ENCODE assay signal across 2 cellular contexts in genomic region chr5:170355601-170356098, GRCh38.
A peak's percentile ranks its signal among the peaks of the same experiment; 100 is the strongest.
TF ChIP-seq lines count a peak whose summit lies in the region.

No MANE protein-coding gene starts in this region.

TF ChIP-seq in liver, 16 proteins besides CTCF, POLR2A, EP300 and RAD21:
- TF ChIP-seq HNF4A (conservative IDR thresholded peaks at IDR 0.05) (peak in 1 of 2 donors; percentile 49), FOXA1 (IDR thresholded peaks at IDR 0.05) (peak; percentile 77), FOXA2 (IDR thresholded peaks at IDR 0.05) (peak; percentile 86), JUND (IDR thresholded peaks at IDR 0.05) (peak in 1 of 2 donors; percentile 10), EGR1 (IDR thresholded peaks at IDR 0.05; ENCODE audit: low read depth in 2 of 2) (no peak), RXRA (IDR thresholded peaks at IDR 0.05) (peak in 1 of 2 donors; percentile 49), YY1 (IDR thresholded peaks at IDR 0.05) (no peak)

TF ChIP-seq in HepG2, 621 proteins besides CTCF, POLR2A, EP300 and RAD21:
- TF ChIP-seq ZNF557 (CRISPR knock-in tag; IDR thresholded peaks at IDR 0.05) (no peak), TBX2 (CRISPR knock-in tag; IDR thresholded peaks at IDR 0.05; ENCODE audit: borderline replicate concordance) (no peak), DBP (CRISPR knock-in tag; IDR thresholded peaks at IDR 0.05; ENCODE audit: not compliant biosample characterization) (no peak), ZNF816 (CRISPR knock-in tag; IDR thresholded peaks at IDR 0.05; ENCODE audit: borderline replicate concordance) (no peak), ARNT2 (CRISPR knock-in tag; IDR thresholded peaks at IDR 0.05; ENCODE audit: low read depth) (no peak), ZNF670 (CRISPR knock-in tag; IDR thresholded peaks at IDR 0.05; ENCODE audit: borderline replicate concordance) (no peak), TEAD3 (CRISPR knock-in tag; optimal IDR thresholded peaks at IDR 0.05; ENCODE audit: borderline replicate concordance) (no peak), ZNF224 (CRISPR knock-in tag; IDR thresholded peaks at IDR 0.05) (no peak), MED1 (CRISPR knock-in tag; IDR thresholded peaks at IDR 0.05) (no peak), ZNF12 (CRISPR knock-in tag; IDR thresholded peaks at IDR 0.05) (no peak)
